3 cellular contexts compared by ENCODE assay signal in the genomic region with DNA sequence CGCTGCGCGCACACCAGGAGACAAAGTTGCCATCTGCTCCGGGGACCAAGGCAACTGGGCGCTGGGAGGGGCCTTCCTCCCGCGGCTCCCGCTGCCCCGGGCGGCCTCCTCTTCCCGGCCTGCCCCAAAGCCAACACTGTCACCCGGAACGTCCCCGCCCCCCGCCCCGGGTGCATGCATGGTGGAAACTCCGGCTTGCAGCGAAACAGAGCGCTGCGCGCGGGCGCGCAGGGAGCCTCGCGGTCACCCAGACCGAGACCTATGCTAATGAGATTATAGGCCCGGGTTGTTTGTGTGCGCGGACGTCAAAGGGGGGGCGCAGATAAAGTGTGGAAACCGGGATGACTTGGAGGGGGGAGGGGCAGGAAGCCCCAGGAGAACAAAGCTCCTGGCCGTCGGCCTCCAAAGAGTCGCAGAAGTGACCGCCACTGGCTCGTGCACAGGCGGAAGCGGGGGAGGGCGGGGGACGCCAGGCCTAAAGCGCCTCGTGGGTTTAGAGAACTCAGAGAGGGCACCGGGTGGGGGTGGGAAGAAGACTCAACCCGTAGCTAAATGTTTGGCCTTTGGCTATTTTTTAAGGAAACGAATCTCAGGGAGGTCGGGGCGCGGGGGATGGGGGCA.
TF ChIP-seq lines count a peak whose summit lies in the region.

No MANE protein-coding gene starts in this region.

TF ChIP-seq in GM23338, 12 proteins besides CTCF, POLR2A, EP300 and RAD21:
- TF ChIP-seq, protein P1, sequence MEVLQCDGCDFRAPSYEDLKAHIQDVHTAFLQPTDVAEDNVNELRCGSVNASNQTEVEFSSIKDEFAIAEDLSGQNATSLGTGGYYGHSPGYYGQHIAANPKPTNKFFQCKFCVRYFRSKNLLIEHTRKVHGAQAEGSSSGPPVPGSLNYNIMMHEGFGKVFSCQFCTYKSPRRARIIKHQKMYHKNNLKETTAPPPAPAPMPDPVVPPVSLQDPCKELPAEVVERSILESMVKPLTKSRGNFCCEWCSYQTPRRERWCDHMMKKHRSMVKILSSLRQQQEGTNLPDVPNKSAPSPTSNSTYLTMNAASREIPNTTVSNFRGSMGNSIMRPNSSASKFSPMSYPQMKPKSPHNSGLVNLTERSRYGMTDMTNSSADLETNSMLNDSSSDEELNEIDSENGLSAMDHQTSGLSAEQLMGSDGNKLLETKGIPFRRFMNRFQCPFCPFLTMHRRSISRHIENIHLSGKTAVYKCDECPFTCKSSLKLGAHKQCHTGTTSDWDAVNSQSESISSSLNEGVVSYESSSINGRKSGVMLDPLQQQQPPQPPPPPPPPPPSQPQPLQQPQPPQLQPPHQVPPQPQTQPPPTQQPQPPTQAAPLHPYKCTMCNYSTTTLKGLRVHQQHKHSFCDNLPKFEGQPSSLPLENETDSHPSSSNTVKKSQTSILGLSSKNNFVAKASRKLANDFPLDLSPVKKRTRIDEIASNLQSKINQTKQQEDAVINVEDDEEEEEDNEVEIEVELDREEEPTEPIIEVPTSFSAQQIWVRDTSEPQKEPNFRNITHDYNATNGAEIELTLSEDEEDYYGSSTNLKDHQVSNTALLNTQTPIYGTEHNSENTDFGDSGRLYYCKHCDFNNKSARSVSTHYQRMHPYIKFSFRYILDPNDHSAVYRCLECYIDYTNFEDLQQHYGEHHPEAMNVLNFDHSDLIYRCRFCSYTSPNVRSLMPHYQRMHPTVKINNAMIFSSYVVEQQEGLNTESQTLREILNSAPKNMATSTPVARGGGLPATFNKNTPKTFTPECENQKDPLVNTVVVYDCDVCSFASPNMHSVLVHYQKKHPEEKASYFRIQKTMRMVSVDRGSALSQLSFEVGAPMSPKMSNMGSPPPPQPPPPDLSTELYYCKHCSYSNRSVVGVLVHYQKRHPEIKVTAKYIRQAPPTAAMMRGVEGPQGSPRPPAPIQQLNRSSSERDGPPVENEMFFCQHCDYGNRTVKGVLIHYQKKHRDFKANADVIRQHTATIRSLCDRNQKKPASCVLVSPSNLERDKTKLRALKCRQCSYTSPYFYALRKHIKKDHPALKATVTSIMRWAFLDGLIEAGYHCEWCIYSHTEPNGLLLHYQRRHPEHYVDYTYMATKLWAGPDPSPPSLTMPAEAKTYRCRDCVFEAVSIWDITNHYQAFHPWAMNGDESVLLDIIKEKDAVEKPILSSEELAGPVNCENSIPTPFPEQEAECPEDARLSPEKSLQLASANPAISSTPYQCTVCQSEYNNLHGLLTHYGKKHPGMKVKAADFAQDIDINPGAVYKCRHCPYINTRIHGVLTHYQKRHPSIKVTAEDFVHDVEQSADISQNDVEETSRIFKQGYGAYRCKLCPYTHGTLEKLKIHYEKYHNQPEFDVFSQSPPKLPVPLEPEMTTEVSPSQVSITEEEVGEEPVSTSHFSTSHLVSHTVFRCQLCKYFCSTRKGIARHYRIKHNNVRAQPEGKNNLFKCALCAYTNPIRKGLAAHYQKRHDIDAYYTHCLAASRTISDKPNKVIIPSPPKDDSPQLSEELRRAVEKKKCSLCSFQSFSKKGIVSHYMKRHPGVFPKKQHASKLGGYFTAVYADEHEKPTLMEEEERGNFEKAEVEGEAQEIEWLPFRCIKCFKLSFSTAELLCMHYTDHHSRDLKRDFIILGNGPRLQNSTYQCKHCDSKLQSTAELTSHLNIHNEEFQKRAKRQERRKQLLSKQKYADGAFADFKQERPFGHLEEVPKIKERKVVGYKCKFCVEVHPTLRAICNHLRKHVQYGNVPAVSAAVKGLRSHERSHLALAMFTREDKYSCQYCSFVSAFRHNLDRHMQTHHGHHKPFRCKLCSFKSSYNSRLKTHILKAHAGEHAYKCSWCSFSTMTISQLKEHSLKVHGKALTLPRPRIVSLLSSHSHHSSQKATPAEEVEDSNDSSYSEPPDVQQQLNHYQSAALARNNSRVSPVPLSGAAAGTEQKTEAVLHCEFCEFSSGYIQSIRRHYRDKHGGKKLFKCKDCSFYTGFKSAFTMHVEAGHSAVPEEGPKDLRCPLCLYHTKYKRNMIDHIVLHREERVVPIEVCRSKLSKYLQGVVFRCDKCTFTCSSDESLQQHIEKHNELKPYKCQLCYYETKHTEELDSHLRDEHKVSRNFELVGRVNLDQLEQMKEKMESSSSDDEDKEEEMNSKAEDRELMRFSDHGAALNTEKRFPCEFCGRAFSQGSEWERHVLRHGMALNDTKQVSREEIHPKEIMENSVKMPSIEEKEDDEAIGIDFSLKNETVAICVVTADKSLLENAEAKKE (CRISPR knock-in tag; IDR thresholded peaks at IDR 0.05) = no peak
- TF ChIP-seq EZH2 (IDR thresholded peaks at IDR 0.05; ENCODE audit: low read depth, unreplicated experiment) = no peak

TF ChIP-seq in SK-N-SH treated with all-trans-retinoic acid at 6 μM for 48 hours, 23 proteins besides CTCF, POLR2A, EP300 and RAD21:
- TF ChIP-seq, protein P2, sequence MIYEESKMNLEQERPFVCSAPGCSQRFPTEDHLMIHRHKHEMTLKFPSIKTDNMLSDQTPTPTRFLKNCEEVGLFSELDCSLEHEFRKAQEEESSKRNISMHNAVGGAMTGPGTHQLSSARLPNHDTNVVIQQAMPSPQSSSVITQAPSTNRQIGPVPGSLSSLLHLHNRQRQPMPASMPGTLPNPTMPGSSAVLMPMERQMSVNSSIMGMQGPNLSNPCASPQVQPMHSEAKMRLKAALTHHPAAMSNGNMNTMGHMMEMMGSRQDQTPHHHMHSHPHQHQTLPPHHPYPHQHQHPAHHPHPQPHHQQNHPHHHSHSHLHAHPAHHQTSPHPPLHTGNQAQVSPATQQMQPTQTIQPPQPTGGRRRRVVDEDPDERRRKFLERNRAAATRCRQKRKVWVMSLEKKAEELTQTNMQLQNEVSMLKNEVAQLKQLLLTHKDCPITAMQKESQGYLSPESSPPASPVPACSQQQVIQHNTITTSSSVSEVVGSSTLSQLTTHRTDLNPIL (CRISPR knock-in tag; IDR thresholded peaks at IDR 0.05; ENCODE audit: low read depth) = no peak
- TF ChIP-seq ZFP3 (CRISPR knock-in tag; IDR thresholded peaks at IDR 0.05) (no peak), ZNF70 (CRISPR knock-in tag; IDR thresholded peaks at IDR 0.05) (no peak), ZFP30 (CRISPR knock-in tag; IDR thresholded peaks at IDR 0.05) (no peak), OSR1 (CRISPR knock-in tag; IDR thresholded peaks at IDR 0.05) (no peak), ESRRG (CRISPR knock-in tag; IDR thresholded peaks at IDR 0.05) (no peak)
- TF ChIP-seq, protein P3, sequence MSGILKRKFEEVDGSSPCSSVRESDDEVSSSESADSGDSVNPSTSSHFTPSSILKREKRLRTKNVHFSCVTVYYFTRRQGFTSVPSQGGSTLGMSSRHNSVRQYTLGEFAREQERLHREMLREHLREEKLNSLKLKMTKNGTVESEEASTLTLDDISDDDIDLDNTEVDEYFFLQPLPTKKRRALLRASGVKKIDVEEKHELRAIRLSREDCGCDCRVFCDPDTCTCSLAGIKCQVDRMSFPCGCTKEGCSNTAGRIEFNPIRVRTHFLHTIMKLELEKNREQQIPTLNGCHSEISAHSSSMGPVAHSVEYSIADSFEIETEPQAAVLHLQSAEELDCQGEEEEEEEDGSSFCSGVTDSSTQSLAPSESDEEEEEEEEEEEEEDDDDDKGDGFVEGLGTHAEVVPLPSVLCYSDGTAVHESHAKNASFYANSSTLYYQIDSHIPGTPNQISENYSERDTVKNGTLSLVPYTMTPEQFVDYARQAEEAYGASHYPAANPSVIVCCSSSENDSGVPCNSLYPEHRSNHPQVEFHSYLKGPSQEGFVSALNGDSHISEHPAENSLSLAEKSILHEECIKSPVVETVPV (CRISPR knock-in tag; IDR thresholded peaks at IDR 0.05) = no peak
- TF ChIP-seq, protein P4, sequence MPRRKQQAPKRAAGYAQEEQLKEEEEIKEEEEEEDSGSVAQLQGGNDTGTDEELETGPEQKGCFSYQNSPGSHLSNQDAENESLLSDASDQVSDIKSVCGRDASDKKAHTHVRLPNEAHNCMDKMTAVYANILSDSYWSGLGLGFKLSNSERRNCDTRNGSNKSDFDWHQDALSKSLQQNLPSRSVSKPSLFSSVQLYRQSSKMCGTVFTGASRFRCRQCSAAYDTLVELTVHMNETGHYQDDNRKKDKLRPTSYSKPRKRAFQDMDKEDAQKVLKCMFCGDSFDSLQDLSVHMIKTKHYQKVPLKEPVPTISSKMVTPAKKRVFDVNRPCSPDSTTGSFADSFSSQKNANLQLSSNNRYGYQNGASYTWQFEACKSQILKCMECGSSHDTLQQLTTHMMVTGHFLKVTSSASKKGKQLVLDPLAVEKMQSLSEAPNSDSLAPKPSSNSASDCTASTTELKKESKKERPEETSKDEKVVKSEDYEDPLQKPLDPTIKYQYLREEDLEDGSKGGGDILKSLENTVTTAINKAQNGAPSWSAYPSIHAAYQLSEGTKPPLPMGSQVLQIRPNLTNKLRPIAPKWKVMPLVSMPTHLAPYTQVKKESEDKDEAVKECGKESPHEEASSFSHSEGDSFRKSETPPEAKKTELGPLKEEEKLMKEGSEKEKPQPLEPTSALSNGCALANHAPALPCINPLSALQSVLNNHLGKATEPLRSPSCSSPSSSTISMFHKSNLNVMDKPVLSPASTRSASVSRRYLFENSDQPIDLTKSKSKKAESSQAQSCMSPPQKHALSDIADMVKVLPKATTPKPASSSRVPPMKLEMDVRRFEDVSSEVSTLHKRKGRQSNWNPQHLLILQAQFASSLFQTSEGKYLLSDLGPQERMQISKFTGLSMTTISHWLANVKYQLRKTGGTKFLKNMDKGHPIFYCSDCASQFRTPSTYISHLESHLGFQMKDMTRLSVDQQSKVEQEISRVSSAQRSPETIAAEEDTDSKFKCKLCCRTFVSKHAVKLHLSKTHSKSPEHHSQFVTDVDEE (CRISPR knock-in tag; IDR thresholded peaks at IDR 0.05) = no peak

TF ChIP-seq in H1, 55 proteins besides CTCF, POLR2A, EP300 and RAD21:
- TF ChIP-seq, protein P5, sequence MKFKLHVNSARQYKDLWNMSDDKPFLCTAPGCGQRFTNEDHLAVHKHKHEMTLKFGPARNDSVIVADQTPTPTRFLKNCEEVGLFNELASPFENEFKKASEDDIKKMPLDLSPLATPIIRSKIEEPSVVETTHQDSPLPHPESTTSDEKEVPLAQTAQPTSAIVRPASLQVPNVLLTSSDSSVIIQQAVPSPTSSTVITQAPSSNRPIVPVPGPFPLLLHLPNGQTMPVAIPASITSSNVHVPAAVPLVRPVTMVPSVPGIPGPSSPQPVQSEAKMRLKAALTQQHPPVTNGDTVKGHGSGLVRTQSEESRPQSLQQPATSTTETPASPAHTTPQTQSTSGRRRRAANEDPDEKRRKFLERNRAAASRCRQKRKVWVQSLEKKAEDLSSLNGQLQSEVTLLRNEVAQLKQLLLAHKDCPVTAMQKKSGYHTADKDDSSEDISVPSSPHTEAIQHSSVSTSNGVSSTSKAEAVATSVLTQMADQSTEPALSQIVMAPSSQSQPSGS (IDR thresholded peaks at IDR 0.05; ENCODE audit: low read length) = no peak
- TF ChIP-seq RNF2 (IDR thresholded peaks at IDR 0.05; ENCODE audit: borderline replicate concordance, low read depth, low read length, missing control alignments, poor library complexity, severe bottlenecking) = peak; percentile 9
- TF ChIP-seq, protein P6, sequence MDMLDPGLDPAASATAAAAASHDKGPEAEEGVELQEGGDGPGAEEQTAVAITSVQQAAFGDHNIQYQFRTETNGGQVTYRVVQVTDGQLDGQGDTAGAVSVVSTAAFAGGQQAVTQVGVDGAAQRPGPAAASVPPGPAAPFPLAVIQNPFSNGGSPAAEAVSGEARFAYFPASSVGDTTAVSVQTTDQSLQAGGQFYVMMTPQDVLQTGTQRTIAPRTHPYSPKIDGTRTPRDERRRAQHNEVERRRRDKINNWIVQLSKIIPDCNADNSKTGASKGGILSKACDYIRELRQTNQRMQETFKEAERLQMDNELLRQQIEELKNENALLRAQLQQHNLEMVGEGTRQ (IDR thresholded peaks at IDR 0.05; ENCODE audit: low read length) = no peak
- peak; percentile 85 for TF ChIP-seq CTBP2 (IDR thresholded peaks at IDR 0.05; ENCODE audit: borderline replicate concordance, insufficient read depth, insufficient read length, low read length)
- no peak for TF ChIP-seq SP4 (IDR thresholded peaks at IDR 0.05; ENCODE audit: low read length)
- no peak for TF ChIP-seq GTF2F1 (IDR thresholded peaks at IDR 0.05; ENCODE audit: borderline replicate concordance, low read depth, low read length)
- peak; percentile 10 for TF ChIP-seq EZH2 (IDR thresholded peaks at IDR 0.05; ENCODE audit: low read depth, low read length, severe bottlenecking)
